7 cellular contexts compared by ENCODE assay signal in genomic region chr16:29129458-29130038, GRCh38.
DNase-seq lines count a peak whose midpoint lies in the region; ATAC-seq and TF ChIP-seq lines count a peak whose summit lies in the region.
"Not testable (repeated sequence)": the region's sequence is repeated elsewhere in the genome, so short reads cannot be mapped to it uniquely, and the experiment has no call there.

No MANE protein-coding gene starts in this region.

- H3K27me3 ChIP-seq in H7 (ENCODE audit: control insufficient read depth, insufficient read depth, low read length); adipocyte (replicated peaks; ENCODE audit: control insufficient read depth, insufficient read depth, low read length); lower lobe of right lung (ENCODE audit: low read depth); testis: not testable (repeated sequence)

- H3K4me1 ChIP-seq in adipocyte (ENCODE audit: control insufficient read depth, insufficient read depth, low read length) (peaks cover 14% of the 10 kb centered on the region), lower lobe of right lung (peaks cover 16% of the 10 kb centered on the region), testis (peaks cover 12% of the 10 kb centered on the region)

- H3K9ac ChIP-seq in adipocyte (ENCODE audit: low read length): not testable (repeated sequence)

- H3K27ac ChIP-seq in lower lobe of right lung (peak overlapping the region; percentile 62), testis (peak overlapping the region in 1 of 2 donors; percentile 55)

- H3K36me3 ChIP-seq in H7 (replicated peaks; ENCODE audit: control insufficient read depth, insufficient read depth, low read length); adipocyte (ENCODE audit: control insufficient read depth, insufficient read depth, low read length, severe bottlenecking); lower lobe of right lung; testis (ENCODE audit: low read depth, missing control alignments): not testable (repeated sequence)

- ATAC-seq in left ventricle myocardium superior (peak; percentile 74), lower lobe of right lung (peak; percentile 51 to 55)

- not testable (repeated sequence) for TF ChIP-seq CTCF in fibroblast of the aortic adventitia (IDR thresholded peaks at IDR 0.05; ENCODE audit: insufficient read depth, low read length); lower lobe of right lung (IDR thresholded peaks at IDR 0.05); testis (IDR thresholded peaks at IDR 0.05)

- not testable (repeated sequence) for H3K4me3 ChIP-seq in H7 (ENCODE audit: insufficient read depth, low read depth, low read length); adipocyte (ENCODE audit: low read length); fibroblast of the aortic adventitia (ENCODE audit: low read depth, low read length); lower lobe of right lung; testis

- not testable (repeated sequence) for TF ChIP-seq POLR2A in testis (IDR thresholded peaks at IDR 0.05)

- not testable (repeated sequence) for H3K9me3 ChIP-seq in adipocyte (ENCODE audit: control insufficient read depth, low read length); lower lobe of right lung; testis

- 37 to 69% methylated on average over 7 to 18 of the region's 18 CpGs for WGBS in testis, 2 donors

- peak; percentile 38 for DNase-seq in H7
- DNase-seq in adipocyte (ENCODE audit: low read depth): peak; percentile 46
- DNase-seq in fibroblast of the aortic adventitia (ENCODE audit: low read depth): peak; percentile 25
- peak; percentile 71 for DNase-seq in left ventricle myocardium superior
- peak; percentile 66 for DNase-seq in lower lobe of right lung
- DNase-seq in posterior vena cava (ENCODE audit: low spot score): peak; percentile 87
- DNase-seq in testis: peak; percentile 43

- intact Hi-C loops in left ventricle myocardium superior (cut with micrococcal nuclease); lower lobe of right lung (cut with DNase I); testis (cut with DNase I; ENCODE audit: low total_unique reads): not testable (repeated sequence)
- intact Hi-C loops in posterior vena cava (cut with DNase I): loop anchor here in 1 of 2 donors (10.0 kb wide), 1 partner anchor 125 kb away; no protein-coding TSS in a partner anchor

Comparison
In these comparisons a context has a peak if more than half of its experiments do, and no peak if none do; other contexts are left out.
1. DNase-seq: peak in every context shown above with its lines; median percentile 87 in posterior vena cava; 71 in left ventricle myocardium superior; 66 in lower lobe of right lung; 46 in adipocyte; 43 in testis; 38 in H7; 25 in fibroblast of the aortic adventitia.